ENCODE assay signal across 1 cellular context in the genomic region with DNA sequence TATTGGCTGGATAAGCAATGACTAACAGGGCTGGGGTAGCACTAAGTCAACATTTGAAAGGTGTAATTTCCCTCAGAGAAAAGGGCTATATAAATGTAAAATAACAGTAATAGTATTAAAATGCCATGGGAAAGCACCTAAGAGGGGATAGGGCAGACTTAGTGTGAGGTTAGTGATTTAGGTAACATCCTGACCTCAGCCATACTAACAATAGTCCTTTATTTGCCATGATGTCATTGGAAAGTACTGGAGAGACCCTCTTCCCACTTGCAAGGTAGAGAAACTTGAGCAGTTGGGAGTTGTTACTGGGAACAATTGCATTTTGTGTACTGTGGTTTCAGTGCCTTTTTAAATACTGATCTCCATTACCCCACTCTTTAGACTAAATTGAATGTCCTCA.
TF ChIP-seq lines count a peak whose summit lies in the region.

No MANE protein-coding gene starts in this region.

TF ChIP-seq in GM12878, 131 proteins besides CTCF, POLR2A, EP300 and RAD21 (continued from another document and continues in another):
- TF ChIP-seq, protein P1, sequence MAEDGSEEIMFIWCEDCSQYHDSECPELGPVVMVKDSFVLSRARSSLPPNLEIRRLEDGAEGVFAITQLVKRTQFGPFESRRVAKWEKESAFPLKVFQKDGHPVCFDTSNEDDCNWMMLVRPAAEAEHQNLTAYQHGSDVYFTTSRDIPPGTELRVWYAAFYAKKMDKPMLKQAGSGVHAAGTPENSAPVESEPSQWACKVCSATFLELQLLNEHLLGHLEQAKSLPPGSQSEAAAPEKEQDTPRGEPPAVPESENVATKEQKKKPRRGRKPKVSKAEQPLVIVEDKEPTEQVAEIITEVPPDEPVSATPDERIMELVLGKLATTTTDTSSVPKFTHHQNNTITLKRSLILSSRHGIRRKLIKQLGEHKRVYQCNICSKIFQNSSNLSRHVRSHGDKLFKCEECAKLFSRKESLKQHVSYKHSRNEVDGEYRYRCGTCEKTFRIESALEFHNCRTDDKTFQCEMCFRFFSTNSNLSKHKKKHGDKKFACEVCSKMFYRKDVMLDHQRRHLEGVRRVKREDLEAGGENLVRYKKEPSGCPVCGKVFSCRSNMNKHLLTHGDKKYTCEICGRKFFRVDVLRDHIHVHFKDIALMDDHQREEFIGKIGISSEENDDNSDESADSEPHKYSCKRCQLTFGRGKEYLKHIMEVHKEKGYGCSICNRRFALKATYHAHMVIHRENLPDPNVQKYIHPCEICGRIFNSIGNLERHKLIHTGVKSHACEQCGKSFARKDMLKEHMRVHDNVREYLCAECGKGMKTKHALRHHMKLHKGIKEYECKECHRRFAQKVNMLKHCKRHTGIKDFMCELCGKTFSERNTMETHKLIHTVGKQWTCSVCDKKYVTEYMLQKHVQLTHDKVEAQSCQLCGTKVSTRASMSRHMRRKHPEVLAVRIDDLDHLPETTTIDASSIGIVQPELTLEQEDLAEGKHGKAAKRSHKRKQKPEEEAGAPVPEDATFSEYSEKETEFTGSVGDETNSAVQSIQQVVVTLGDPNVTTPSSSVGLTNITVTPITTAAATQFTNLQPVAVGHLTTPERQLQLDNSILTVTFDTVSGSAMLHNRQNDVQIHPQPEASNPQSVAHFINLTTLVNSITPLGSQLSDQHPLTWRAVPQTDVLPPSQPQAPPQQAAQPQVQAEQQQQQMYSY (CRISPR knock-in tag; IDR thresholded peaks at IDR 0.05) = no peak
- TF ChIP-seq RCOR1 (conservative IDR thresholded peaks at IDR 0.05; ENCODE audit: low read depth, low read length) = no peak
- TF ChIP-seq, protein P2, sequence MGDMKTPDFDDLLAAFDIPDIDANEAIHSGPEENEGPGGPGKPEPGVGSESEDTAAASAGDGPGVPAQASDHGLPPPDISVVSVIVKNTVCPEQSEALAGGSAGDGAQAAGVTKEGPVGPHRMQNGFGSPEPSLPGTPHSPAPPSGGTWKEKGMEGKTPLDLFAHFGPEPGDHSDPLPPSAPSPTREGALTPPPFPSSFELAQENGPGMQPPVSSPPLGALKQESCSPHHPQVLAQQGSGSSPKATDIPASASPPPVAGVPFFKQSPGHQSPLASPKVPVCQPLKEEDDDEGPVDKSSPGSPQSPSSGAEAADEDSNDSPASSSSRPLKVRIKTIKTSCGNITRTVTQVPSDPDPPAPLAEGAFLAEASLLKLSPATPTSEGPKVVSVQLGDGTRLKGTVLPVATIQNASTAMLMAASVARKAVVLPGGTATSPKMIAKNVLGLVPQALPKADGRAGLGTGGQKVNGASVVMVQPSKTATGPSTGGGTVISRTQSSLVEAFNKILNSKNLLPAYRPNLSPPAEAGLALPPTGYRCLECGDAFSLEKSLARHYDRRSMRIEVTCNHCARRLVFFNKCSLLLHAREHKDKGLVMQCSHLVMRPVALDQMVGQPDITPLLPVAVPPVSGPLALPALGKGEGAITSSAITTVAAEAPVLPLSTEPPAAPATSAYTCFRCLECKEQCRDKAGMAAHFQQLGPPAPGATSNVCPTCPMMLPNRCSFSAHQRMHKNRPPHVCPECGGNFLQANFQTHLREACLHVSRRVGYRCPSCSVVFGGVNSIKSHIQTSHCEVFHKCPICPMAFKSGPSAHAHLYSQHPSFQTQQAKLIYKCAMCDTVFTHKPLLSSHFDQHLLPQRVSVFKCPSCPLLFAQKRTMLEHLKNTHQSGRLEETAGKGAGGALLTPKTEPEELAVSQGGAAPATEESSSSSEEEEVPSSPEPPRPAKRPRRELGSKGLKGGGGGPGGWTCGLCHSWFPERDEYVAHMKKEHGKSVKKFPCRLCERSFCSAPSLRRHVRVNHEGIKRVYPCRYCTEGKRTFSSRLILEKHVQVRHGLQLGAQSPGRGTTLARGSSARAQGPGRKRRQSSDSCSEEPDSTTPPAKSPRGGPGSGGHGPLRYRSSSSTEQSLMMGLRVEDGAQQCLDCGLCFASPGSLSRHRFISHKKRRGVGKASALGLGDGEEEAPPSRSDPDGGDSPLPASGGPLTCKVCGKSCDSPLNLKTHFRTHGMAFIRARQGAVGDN (IDR thresholded peaks at IDR 0.05) = no peak; the same call in 1 of the 2 replicates
- no peak for TF ChIP-seq CHD2 (IDR thresholded peaks at IDR 0.05; ENCODE audit: borderline replicate concordance, low read depth, low read length)
- no peak for TF ChIP-seq SMC3 (IDR thresholded peaks at IDR 0.05; ENCODE audit: borderline replicate concordance, low read length)
- TF ChIP-seq, protein P3, sequence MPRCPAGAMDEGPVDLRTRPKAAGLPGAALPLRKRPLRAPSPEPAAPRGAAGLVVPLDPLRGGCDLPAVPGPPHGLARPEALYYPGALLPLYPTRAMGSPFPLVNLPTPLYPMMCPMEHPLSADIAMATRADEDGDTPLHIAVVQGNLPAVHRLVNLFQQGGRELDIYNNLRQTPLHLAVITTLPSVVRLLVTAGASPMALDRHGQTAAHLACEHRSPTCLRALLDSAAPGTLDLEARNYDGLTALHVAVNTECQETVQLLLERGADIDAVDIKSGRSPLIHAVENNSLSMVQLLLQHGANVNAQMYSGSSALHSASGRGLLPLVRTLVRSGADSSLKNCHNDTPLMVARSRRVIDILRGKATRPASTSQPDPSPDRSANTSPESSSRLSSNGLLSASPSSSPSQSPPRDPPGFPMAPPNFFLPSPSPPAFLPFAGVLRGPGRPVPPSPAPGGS (IDR thresholded peaks at IDR 0.05; ENCODE audit: borderline replicate concordance, insufficient read depth, low read depth, low read length, poor library complexity, severe bottlenecking) = peak; percentile 46
- TF ChIP-seq SIN3A (IDR thresholded peaks at IDR 0.05; ENCODE audit: low read depth, low read length) = no peak
- TF ChIP-seq, protein P4, sequence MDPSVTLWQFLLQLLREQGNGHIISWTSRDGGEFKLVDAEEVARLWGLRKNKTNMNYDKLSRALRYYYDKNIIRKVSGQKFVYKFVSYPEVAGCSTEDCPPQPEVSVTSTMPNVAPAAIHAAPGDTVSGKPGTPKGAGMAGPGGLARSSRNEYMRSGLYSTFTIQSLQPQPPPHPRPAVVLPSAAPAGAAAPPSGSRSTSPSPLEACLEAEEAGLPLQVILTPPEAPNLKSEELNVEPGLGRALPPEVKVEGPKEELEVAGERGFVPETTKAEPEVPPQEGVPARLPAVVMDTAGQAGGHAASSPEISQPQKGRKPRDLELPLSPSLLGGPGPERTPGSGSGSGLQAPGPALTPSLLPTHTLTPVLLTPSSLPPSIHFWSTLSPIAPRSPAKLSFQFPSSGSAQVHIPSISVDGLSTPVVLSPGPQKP (IDR thresholded peaks at IDR 0.05; ENCODE audit: low read depth, low read length) = no peak
- peak; percentile 52 for TF ChIP-seq MEF2B (IDR thresholded peaks at IDR 0.05; ENCODE audit: partially characterized antibody, poor library complexity, severe bottlenecking)
- TF ChIP-seq, protein P5, sequence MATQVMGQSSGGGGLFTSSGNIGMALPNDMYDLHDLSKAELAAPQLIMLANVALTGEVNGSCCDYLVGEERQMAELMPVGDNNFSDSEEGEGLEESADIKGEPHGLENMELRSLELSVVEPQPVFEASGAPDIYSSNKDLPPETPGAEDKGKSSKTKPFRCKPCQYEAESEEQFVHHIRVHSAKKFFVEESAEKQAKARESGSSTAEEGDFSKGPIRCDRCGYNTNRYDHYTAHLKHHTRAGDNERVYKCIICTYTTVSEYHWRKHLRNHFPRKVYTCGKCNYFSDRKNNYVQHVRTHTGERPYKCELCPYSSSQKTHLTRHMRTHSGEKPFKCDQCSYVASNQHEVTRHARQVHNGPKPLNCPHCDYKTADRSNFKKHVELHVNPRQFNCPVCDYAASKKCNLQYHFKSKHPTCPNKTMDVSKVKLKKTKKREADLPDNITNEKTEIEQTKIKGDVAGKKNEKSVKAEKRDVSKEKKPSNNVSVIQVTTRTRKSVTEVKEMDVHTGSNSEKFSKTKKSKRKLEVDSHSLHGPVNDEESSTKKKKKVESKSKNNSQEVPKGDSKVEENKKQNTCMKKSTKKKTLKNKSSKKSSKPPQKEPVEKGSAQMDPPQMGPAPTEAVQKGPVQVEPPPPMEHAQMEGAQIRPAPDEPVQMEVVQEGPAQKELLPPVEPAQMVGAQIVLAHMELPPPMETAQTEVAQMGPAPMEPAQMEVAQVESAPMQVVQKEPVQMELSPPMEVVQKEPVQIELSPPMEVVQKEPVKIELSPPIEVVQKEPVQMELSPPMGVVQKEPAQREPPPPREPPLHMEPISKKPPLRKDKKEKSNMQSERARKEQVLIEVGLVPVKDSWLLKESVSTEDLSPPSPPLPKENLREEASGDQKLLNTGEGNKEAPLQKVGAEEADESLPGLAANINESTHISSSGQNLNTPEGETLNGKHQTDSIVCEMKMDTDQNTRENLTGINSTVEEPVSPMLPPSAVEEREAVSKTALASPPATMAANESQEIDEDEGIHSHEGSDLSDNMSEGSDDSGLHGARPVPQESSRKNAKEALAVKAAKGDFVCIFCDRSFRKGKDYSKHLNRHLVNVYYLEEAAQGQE (IDR thresholded peaks at IDR 0.05; ENCODE audit: low read depth, low read length) = no peak
- peak; percentile 84 for TF ChIP-seq EED (IDR thresholded peaks at IDR 0.05; ENCODE audit: low read depth)
- TF ChIP-seq CREB1 (IDR thresholded peaks at IDR 0.05; ENCODE audit: low read depth) = peak; percentile 49; the same call in 1 of the 2 replicates
- no peak for TF ChIP-seq POLR2AphosphoS5 (IDR thresholded peaks at IDR 0.05; ENCODE audit: low read length)
- no peak for TF ChIP-seq HDAC6 (IDR thresholded peaks at IDR 0.05; ENCODE audit: unreplicated experiment)
- TF ChIP-seq PAX8 (IDR thresholded peaks at IDR 0.05) = no peak
- TF ChIP-seq SMAD5 (IDR thresholded peaks at IDR 0.05; ENCODE audit: low read depth) = no peak
- no peak for TF ChIP-seq ZNF622 (IDR thresholded peaks at IDR 0.05)
- TF ChIP-seq, protein P6, sequence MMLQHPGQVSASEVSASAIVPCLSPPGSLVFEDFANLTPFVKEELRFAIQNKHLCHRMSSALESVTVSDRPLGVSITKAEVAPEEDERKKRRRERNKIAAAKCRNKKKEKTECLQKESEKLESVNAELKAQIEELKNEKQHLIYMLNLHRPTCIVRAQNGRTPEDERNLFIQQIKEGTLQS (IDR thresholded peaks at IDR 0.05; ENCODE audit: borderline replicate concordance, extremely low read depth, low read depth, low read length) = no peak
- TF ChIP-seq RB1 (IDR thresholded peaks at IDR 0.05; ENCODE audit: borderline replicate concordance) = no peak
- TF ChIP-seq, protein P7, sequence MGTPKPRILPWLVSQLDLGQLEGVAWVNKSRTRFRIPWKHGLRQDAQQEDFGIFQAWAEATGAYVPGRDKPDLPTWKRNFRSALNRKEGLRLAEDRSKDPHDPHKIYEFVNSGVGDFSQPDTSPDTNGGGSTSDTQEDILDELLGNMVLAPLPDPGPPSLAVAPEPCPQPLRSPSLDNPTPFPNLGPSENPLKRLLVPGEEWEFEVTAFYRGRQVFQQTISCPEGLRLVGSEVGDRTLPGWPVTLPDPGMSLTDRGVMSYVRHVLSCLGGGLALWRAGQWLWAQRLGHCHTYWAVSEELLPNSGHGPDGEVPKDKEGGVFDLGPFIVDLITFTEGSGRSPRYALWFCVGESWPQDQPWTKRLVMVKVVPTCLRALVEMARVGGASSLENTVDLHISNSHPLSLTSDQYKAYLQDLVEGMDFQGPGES (IDR thresholded peaks at IDR 0.05) = no peak
- TF ChIP-seq JUNB (IDR thresholded peaks at IDR 0.05) = peak; percentile 83
- TF ChIP-seq, protein P8, sequence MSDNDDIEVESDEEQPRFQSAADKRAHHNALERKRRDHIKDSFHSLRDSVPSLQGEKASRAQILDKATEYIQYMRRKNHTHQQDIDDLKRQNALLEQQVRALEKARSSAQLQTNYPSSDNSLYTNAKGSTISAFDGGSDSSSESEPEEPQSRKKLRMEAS (IDR thresholded peaks at IDR 0.05; ENCODE audit: low read depth, low read length) = no peak
- TF ChIP-seq SPI1 (IDR thresholded peaks at IDR 0.05; ENCODE audit: borderline replicate concordance, insufficient read depth, low read depth, low read length) = no peak
- no peak for TF ChIP-seq CBX3 (IDR thresholded peaks at IDR 0.05; ENCODE audit: borderline replicate concordance, low read depth)
- TF ChIP-seq NFXL1 (IDR thresholded peaks at IDR 0.05; ENCODE audit: borderline replicate concordance) = no peak
- TF ChIP-seq SREBF2 (IDR thresholded peaks at IDR 0.05; ENCODE audit: low read length) = no peak
- TF ChIP-seq STAT1 (conservative IDR thresholded peaks at IDR 0.05) = no peak
- no peak for TF ChIP-seq TARDBP (IDR thresholded peaks at IDR 0.05; ENCODE audit: borderline replicate concordance)
- TF ChIP-seq NRF1 (conservative IDR thresholded peaks at IDR 0.05; ENCODE audit: low read depth, low read length) = no peak
- no peak for TF ChIP-seq BRCA1 (IDR thresholded peaks at IDR 0.05; ENCODE audit: low read depth, low read length)
- peak; percentile 25; the same call in 1 of the 2 replicates for TF ChIP-seq NR2C1 (IDR thresholded peaks at IDR 0.05)
- no peak for TF ChIP-seq ZZZ3 (IDR thresholded peaks at IDR 0.05; ENCODE audit: control insufficient read depth, insufficient read length, low read depth)
- TF ChIP-seq ETV6 (conservative IDR thresholded peaks at IDR 0.05 in 1 of 2, IDR thresholded peaks at IDR 0.05 in 1 of 2; ENCODE audit: borderline replicate concordance in 1 of 2, low read depth in 1 of 2) = peak in 1 of 2 experiments; percentile 25; a peak in 1 of 4 replicates
- TF ChIP-seq, protein P9, sequence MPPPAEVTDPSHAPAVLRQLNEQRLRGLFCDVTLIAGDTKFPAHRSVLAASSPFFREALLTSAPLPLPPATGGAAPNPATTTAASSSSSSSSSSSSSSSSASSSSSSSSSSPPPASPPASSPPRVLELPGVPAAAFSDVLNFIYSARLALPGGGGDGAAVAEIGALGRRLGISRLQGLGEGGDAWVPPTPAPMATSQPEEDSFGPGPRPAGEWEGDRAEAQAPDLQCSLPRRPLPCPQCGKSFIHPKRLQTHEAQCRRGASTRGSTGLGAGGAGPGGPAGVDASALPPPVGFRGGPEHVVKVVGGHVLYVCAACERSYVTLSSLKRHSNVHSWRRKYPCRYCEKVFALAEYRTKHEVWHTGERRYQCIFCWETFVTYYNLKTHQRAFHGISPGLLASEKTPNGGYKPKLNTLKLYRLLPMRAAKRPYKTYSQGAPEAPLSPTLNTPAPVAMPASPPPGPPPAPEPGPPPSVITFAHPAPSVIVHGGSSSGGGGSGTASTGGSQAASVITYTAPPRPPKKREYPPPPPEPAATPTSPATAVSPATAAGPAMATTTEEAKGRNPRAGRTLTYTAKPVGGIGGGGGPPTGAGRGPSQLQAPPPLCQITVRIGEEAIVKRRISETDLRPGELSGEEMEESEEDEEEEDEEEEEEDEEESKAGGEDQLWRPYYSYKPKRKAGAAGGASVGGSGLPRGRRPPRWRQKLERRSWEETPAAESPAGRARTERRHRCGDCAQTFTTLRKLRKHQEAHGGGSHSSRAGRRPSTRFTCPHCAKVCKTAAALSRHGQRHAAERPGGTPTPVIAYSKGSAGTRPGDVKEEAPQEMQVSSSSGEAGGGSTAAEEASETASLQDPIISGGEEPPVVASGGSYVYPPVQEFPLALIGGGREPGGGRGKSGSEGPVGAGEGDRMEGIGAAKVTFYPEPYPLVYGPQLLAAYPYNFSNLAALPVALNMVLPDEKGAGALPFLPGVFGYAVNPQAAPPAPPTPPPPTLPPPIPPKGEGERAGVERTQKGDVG (CRISPR knock-in tag; IDR thresholded peaks at IDR 0.05) = no peak
- no peak for TF ChIP-seq MYB (IDR thresholded peaks at IDR 0.05; ENCODE audit: borderline replicate concordance, low read depth, low read length)
- TF ChIP-seq MXI1 (IDR thresholded peaks at IDR 0.05; ENCODE audit: low read depth, low read length) = no peak
